ENCODE assay signal across 8 cellular contexts in the genomic region with DNA sequence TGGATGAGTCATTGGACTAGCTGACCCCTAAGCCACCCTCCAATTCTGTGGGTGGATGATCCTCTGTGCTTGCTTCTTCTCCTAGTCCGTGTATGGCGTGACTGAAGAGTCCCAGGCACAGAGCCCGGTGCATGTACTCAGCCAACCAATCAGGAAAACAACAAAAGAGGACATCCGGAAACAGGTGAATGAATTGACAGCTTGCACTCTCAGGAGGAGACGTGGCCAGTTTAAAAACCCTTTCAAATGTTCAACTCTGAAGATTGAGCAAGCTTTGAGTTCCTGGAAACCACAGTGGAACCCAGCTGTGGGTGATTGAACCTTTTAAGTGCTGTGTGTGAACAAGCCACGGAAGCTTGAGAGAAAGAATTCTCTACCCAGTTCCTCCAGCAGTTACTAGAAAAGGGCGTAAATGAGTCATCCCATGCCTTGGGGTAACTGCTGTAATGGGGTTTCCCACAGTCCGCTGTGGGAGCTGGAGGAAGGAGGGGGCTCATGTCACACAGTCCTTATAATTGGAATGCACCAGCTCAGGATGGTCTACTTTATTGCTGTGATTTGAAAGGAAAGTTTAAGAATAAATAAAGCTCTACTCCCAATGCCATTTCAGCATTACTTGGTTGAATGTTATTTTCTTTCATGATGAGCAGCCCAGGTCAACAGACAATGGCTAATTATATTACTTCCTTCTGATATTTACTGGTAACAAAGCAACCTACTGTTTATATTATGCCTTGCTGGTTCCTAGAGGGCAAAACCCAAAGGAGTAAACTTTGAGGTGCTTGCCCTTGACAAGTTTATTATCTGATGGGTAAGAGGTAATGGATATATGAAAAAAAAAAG.
A peak's percentile ranks its signal among the peaks of the same experiment; 100 is the strongest.
DNase-seq lines count a peak whose midpoint lies in the region; ATAC-seq and TF ChIP-seq lines count a peak whose summit lies in the region.

No MANE protein-coding gene starts in this region.

- H3K36me3 ChIP-seq in lung (ENCODE audit: control insufficient read depth in 2 of 2, insufficient read depth in 2 of 2, low read length in 2 of 2), result no peaks in the 10 kb centered on the region

- peaks cover 0 to 2% of the 10 kb centered on the region in 2 donors for H3K4me1 ChIP-seq in lung (ENCODE audit: control insufficient read depth in 2 of 2, insufficient read depth in 2 of 2, low read length in 2 of 2)

- H3K4me3 ChIP-seq in lung, result no peak overlapping the region

- H3K9me3 ChIP-seq in lung (ENCODE audit: control insufficient read depth in 2 of 2, insufficient read depth in 1 of 2, low read length in 1 of 2), result peaks cover 0 to 1% of the 10 kb centered on the region in 2 donors

- TF ChIP-seq CTCF in lung (IDR thresholded peaks at IDR 0.05; ENCODE audit: control extremely low read depth, extremely low read depth), result no peak

- in situ Hi-C loops in SK-MEL-5 (cut with HindIII; ENCODE audit: low pct_unique_long_range_greater_than_20kb, low sequenced_read_pairs), result no loop called here

- peak overlapping the region in 1 of 2 donors; percentile 11 for H3K27ac ChIP-seq in lung (ENCODE audit: low read depth in 1 of 2, low read length in 1 of 2)

- DNase-seq in activated gamma-delta T cell treated with Interleukin-2 at 50 U/mL for 16 hours, result peak; percentile 42
- DNase-seq in activated gamma-delta T cell (lab: John Stamatoyannopoulos, UW), result no peak
- DNase-seq in SK-MEL-5 (ENCODE audit: low read depth, low spot score), result peak; percentile 76
- peak; percentile 59 for DNase-seq in amniotic epithelial cell (ENCODE audit: low read depth)
- DNase-seq in lung (ENCODE audit: low spot score), result peak; percentile 31
- peak; percentile 47 for DNase-seq in stimulated activated naive CD4-positive, alpha-beta T cell treated with Interleukin-2 at 50 U/mL for 16 hours (lab: John Stamatoyannopoulos, UW)
- DNase-seq in NCI-H2171 (lab: John Stamatoyannopoulos, UW), result no peak

- peak; percentile 73 for ATAC-seq in HG03066 (IDR thresholded peaks at IDR 0.05; ENCODE audit: low read depth, unreplicated experiment)
- peak; percentile 75 for ATAC-seq in lung (ENCODE audit: insufficient read depth, low FRiP score)

- no peaks in the 10 kb centered on the region for H3K27me3 ChIP-seq in lung (ENCODE audit: control insufficient read depth, insufficient read depth)

- 9 to 20% methylated on average over 8 of the region's 8 CpGs for WGBS in lung, 2 donors

Comparison
In these comparisons a context has a peak if more than half of its experiments do, and no peak if none do; other contexts are left out.
1. DNase-seq: peak in activated gamma-delta T cell treated with Interleukin-2 at 50 U/mL for 16 hours (single experiment), SK-MEL-5 (single experiment), amniotic epithelial cell (single experiment), lung (single experiment) and stimulated activated naive CD4-positive, alpha-beta T cell treated with Interleukin-2 at 50 U/mL for 16 hours (single experiment); none in activated gamma-delta T cell (single experiment) and NCI-H2171 (single experiment).